In the genomic region with DNA sequence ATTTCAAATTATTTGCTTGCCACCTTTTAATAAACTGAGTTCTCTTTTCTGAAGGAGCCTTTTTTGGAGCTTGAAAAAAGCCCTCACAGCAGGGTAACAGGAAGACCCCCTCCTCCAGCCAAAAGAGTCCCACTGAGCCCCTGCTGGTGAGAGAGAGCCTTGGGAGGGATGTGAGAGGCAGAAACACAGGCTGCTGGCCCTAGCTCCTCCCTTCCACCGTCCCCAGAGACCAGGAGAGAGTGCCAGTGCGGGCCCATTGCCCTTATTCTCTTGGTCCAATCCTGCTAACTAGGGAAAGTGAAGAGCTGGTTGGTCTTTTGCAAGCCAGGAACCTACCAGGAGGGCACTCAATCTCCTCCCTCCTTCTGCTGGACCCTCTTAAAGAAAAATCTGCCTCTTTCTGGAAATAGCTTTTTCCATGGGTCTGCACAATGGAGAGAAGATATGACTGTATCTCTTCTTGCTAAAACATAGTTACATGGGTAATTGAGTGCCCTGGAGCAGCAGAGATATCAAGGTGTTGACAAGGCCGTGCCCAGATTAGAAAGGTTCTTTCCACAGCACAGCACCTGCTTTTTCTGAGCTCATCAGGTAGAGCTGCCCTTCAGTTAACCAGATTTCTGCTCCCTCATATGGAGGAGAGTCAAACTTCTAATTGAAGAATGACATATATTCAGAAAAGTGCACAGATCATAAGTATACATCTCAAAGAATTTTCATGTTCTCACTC, we compare ENCODE assay signal across 10 cellular contexts.
DNase-seq lines count a peak whose midpoint lies in the region; ATAC-seq and TF ChIP-seq lines count a peak whose summit lies in the region.
"Had no signal": no experiment of that assay in that cellular context is flagged by ENCODE, and none has a peak within 500 bp of the region (broad histone marks: within the 10 kb centered on the region; RNA-seq: fewer than 3 reads in every experiment).

No MANE protein-coding gene starts in this region.

- no peak overlapping the region for H3K27ac ChIP-seq in CD8-positive, alpha-beta memory T cell (ENCODE audit: low read depth, low read length)
- H3K27ac ChIP-seq in HUES64 (ENCODE audit: low read depth, low read length) = peak overlapping the region; percentile 45

- no peaks in the 10 kb centered on the region for H3K9me3 ChIP-seq in CD8-positive, alpha-beta memory T cell (ENCODE audit: low read length)
- H3K9me3 ChIP-seq in HUES64 (ENCODE audit: insufficient read depth, low read depth, low read length) = no peaks in the 10 kb centered on the region

- 34% methylated on average over 3 of the region's 3 CpGs for WGBS in HUES64

- peaks cover 13% of the 10 kb centered on the region for H3K4me1 ChIP-seq in CD8-positive, alpha-beta memory T cell (ENCODE audit: insufficient read depth, low read length)
- H3K4me1 ChIP-seq in HUES64 (ENCODE audit: insufficient read depth, low read length) = peaks cover 68% of the 10 kb centered on the region

- H3K27ac Mint-ChIP-seq in CD8-positive, alpha-beta memory T cell = peak overlapping the region; percentile 30 to 90 (median 72)
- H3K27ac Mint-ChIP-seq in central memory CD8-positive, alpha-beta T cell (ENCODE audit: low read depth) = peak overlapping the region; percentile 84
- H3K27ac Mint-ChIP-seq in neural crest cell (ENCODE audit: unreplicated experiment) = peak overlapping the region; percentile 70

- H3K27me3 ChIP-seq in CD8-positive, alpha-beta memory T cell (ENCODE audit: insufficient read depth, low read length, poor library complexity, severe bottlenecking) = no peaks in the 10 kb centered on the region
- no peaks in the 10 kb centered on the region for H3K27me3 ChIP-seq in HUES64 (ENCODE audit: insufficient read depth, low read length)

- H3K4me1 Mint-ChIP-seq in CD8-positive, alpha-beta memory T cell = peaks cover 44 to 69% (median 66%) of the 10 kb centered on the region in 3 donors
- peaks cover 55% of the 10 kb centered on the region for H3K4me1 Mint-ChIP-seq in central memory CD8-positive, alpha-beta T cell
- peaks cover 29% of the 10 kb centered on the region for H3K4me1 Mint-ChIP-seq in neural crest cell

- POLR2A ChIA-PET in CD8-positive, alpha-beta memory T cell (lab: Charles Lee) = no interaction called here

- no peaks in the 10 kb centered on the region for H3K27me3 Mint-ChIP-seq in CD8-positive, alpha-beta memory T cell
- H3K27me3 Mint-ChIP-seq in central memory CD8-positive, alpha-beta T cell = no peaks in the 10 kb centered on the region
- no peaks in the 10 kb centered on the region for H3K27me3 Mint-ChIP-seq in neural crest cell (ENCODE audit: low read depth)

- TF ChIP-seq CTCF in neural crest cell (conservative IDR thresholded peaks at IDR 0.05) = no peak

- H3K9me3 Mint-ChIP-seq in CD8-positive, alpha-beta memory T cell = no peaks in the 10 kb centered on the region
- H3K9me3 Mint-ChIP-seq in central memory CD8-positive, alpha-beta T cell = no peaks in the 10 kb centered on the region
- no peaks in the 10 kb centered on the region for H3K9me3 Mint-ChIP-seq in neural crest cell

- ATAC-seq in central memory CD8-positive, alpha-beta T cell (replicated peaks; ENCODE audit: extremely low read depth, poor library complexity, severe bottlenecking) = no peak
- ATAC-seq in GM21526 (IDR thresholded peaks at IDR 0.05; ENCODE audit: low FRiP score, unreplicated experiment) = no peak
- no peak for ATAC-seq in HG03097 (IDR thresholded peaks at IDR 0.05; ENCODE audit: low FRiP score, unreplicated experiment)

- H3K4me3 Mint-ChIP-seq in CD8-positive, alpha-beta memory T cell = peak overlapping the region; percentile 12 to 82 (median 61)
- H3K4me3 Mint-ChIP-seq in central memory CD8-positive, alpha-beta T cell = peak overlapping the region; percentile 71
- no peak overlapping the region for H3K4me3 Mint-ChIP-seq in neural crest cell

- no peak overlapping the region for H3K9ac ChIP-seq in HUES64 (ENCODE audit: low read depth, low read length)

- CTCF ChIA-PET in CD8-positive, alpha-beta memory T cell (lab: Charles Lee) = interaction anchor here (0.5 to 1.6 kb wide), 2 partner anchors 115 to 262 kb away, joined by 3 to 7 read pairs; no protein-coding TSS in a partner anchor

- H3K36me3 Mint-ChIP-seq in CD8-positive, alpha-beta memory T cell = peaks cover 0 to 11% (median 8%) of the 10 kb centered on the region in 3 donors
- peaks cover 4% of the 10 kb centered on the region for H3K36me3 Mint-ChIP-seq in central memory CD8-positive, alpha-beta T cell (ENCODE audit: insufficient read depth)
- H3K36me3 Mint-ChIP-seq in neural crest cell (ENCODE audit: low read depth) = peaks cover 2% of the 10 kb centered on the region

- H3K36me3 ChIP-seq in CD8-positive, alpha-beta memory T cell (ENCODE audit: insufficient read depth, low read length) = no peaks in the 10 kb centered on the region
- H3K36me3 ChIP-seq in HUES64 (ENCODE audit: insufficient read depth, low read length) = no peaks in the 10 kb centered on the region

- DNase-seq in CD8-positive, alpha-beta memory T cell = no peak
- no peak for DNase-seq in central memory CD8-positive, alpha-beta T cell (ENCODE audit: low spot score in 2 of 2)
- DNase-seq in neural crest cell (ENCODE audit: low read depth, low spot score) = no peak
- DNase-seq in NCI-H2107 treated with DMSO at 0.1 percent for 48 hours (lab: John Stamatoyannopoulos, UW; ENCODE audit: unreplicated experiment) = no peak
- DNase-seq in T1000 (lab: John Stamatoyannopoulos, UW) = no peak
- DNase-seq: NCI-H226, posterior cingulate gyrus had no signal

- H3K4me3 ChIP-seq in CD8-positive, alpha-beta memory T cell (ENCODE audit: low read length) = no peak overlapping the region
- H3K4me3 ChIP-seq in HUES64 (ENCODE audit: low read length) = 0 out of 2 replicates have a peak overlapping the region, but pooled peaks have one; percentile 10
